In the genomic region with DNA sequence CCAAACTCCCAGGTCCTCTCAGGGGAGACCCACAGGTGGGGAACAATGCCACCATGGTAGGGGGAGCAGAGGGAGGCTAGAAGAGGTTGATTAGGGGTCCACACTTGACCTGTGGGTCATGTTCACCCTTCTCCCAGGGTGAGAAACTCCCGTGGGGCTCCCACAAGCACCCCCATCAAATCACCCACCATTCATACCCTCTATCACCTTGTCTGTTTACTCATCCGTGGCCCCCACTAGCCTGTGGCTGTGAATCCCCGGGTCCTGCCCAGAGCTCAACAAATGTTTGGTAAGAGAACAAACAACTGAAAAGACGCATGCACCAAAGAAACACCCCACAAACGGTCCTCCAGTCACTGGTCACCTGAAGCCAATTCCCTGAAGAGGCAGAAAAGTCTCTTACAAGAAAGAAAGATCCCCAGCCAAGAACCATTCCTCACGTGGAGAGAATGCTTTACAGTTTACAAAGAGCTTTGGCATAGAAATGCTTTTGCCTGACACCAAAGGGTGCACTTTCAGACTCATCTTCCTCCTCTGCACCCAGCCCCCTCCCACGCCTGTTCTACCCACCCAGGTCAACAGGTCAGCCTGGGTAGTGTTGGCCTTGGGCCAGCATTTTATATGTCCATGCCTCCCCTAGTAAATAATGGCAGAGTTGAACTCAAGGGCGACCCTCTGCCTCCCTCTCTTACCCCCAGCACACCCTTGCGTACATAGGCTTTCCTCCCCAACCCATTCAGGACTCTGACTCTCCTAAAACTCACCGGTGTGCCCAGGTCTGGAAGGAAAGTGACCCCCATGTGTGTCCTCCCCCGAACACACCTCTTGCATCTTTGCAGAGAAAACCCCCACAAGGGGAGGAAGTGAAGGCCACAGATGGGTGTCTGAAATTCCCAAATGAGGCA, we compare ENCODE assay signal across 1 cellular context.
TF ChIP-seq lines count a peak whose summit lies in the region.

No MANE protein-coding gene starts in this region.

TF ChIP-seq in HCT116, 20 proteins besides CTCF, POLR2A, EP300 and RAD21 (continued from another document):
- TF ChIP-seq, protein P1, sequence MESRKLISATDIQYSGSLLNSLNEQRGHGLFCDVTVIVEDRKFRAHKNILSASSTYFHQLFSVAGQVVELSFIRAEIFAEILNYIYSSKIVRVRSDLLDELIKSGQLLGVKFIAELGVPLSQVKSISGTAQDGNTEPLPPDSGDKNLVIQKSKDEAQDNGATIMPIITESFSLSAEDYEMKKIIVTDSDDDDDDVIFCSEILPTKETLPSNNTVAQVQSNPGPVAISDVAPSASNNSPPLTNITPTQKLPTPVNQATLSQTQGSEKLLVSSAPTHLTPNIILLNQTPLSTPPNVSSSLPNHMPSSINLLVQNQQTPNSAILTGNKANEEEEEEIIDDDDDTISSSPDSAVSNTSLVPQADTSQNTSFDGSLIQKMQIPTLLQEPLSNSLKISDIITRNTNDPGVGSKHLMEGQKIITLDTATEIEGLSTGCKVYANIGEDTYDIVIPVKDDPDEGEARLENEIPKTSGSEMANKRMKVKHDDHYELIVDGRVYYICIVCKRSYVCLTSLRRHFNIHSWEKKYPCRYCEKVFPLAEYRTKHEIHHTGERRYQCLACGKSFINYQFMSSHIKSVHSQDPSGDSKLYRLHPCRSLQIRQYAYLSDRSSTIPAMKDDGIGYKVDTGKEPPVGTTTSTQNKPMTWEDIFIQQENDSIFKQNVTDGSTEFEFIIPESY (IDR thresholded peaks at IDR 0.05; ENCODE audit: extremely low read depth, insufficient replicate concordance, low read length) = no peak
- TF ChIP-seq CBX3 (IDR thresholded peaks at IDR 0.05; ENCODE audit: low read depth) (no peak), ELF1 (IDR thresholded peaks at IDR 0.05; ENCODE audit: borderline replicate concordance, low read depth) (no peak), EZH2 (IDR thresholded peaks at IDR 0.05) (no peak), POLR2AphosphoS5 (IDR thresholded peaks at IDR 0.05; ENCODE audit: low read depth, low read length) (no peak), EZH2phosphoT487 (IDR thresholded peaks at IDR 0.05; ENCODE audit: borderline replicate concordance) (no peak), SIN3A (IDR thresholded peaks at IDR 0.05; ENCODE audit: low read depth) (no peak), JUND (IDR thresholded peaks at IDR 0.05) (no peak), CEBPB (IDR thresholded peaks at IDR 0.05; ENCODE audit: low read depth) (no peak)
- TF ChIP-seq, protein P2, sequence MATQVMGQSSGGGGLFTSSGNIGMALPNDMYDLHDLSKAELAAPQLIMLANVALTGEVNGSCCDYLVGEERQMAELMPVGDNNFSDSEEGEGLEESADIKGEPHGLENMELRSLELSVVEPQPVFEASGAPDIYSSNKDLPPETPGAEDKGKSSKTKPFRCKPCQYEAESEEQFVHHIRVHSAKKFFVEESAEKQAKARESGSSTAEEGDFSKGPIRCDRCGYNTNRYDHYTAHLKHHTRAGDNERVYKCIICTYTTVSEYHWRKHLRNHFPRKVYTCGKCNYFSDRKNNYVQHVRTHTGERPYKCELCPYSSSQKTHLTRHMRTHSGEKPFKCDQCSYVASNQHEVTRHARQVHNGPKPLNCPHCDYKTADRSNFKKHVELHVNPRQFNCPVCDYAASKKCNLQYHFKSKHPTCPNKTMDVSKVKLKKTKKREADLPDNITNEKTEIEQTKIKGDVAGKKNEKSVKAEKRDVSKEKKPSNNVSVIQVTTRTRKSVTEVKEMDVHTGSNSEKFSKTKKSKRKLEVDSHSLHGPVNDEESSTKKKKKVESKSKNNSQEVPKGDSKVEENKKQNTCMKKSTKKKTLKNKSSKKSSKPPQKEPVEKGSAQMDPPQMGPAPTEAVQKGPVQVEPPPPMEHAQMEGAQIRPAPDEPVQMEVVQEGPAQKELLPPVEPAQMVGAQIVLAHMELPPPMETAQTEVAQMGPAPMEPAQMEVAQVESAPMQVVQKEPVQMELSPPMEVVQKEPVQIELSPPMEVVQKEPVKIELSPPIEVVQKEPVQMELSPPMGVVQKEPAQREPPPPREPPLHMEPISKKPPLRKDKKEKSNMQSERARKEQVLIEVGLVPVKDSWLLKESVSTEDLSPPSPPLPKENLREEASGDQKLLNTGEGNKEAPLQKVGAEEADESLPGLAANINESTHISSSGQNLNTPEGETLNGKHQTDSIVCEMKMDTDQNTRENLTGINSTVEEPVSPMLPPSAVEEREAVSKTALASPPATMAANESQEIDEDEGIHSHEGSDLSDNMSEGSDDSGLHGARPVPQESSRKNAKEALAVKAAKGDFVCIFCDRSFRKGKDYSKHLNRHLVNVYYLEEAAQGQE (IDR thresholded peaks at IDR 0.05; ENCODE audit: low read depth) = no peak
- TF ChIP-seq, protein P3, sequence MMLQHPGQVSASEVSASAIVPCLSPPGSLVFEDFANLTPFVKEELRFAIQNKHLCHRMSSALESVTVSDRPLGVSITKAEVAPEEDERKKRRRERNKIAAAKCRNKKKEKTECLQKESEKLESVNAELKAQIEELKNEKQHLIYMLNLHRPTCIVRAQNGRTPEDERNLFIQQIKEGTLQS (IDR thresholded peaks at IDR 0.05) = no peak
